13 cellular contexts compared by ENCODE assay signal in the genomic region with DNA sequence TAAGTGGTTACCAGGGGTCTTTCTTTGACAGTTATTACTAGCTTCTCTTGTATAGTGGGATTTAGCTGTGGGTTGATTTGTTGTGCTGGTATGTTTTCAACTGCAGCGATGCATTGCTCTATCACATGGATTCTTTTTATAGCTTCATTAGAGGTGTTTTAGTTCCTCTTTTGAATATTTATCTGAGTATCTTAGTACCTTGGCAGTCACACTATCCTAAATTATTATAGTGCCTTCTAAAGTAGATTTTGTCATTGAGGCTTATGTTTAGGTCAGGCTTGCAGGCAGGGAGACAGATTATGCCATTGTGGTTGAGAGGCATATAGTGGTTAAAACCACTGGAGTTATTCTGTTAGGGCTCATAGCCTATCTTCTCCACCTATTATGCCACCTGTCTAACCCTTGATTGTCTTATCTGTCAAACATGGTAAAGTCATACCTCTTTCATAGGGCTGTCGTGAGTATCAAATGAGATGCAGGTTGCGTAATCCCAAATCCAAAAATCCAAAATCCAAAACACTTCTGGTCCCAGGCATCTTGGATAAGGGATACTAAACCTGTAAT. TPM values are rescaled to one million over a fixed set of nuclear protein-coding genes. Genes with fewer than 3 reads are reported as not detected.
DNase-seq lines count a peak whose midpoint lies in the region; ATAC-seq, FAIRE-seq and TF ChIP-seq lines count a peak whose summit lies in the region.
"Had no signal": no experiment of that assay in that cellular context is flagged by ENCODE, and none has a peak within 500 bp of the region (broad histone marks: within the 10 kb centered on the region; RNA-seq: fewer than 3 reads in every experiment).

No MANE protein-coding gene starts in this region.

- H3K36me3 Mint-ChIP-seq in CD4-positive, alpha-beta T cell (ENCODE audit: low read depth), result peaks cover 91% of the 10 kb centered on the region
- H3K36me3 Mint-ChIP-seq in chondrocyte (ENCODE audit: low read depth), result no peaks in the 10 kb centered on the region

- no peak for TF ChIP-seq POLR2A in NB4 (IDR thresholded peaks at IDR 0.05; ENCODE audit: extremely low read depth, insufficient read length)

- TF ChIP-seq CTCF in CD4-positive, alpha-beta T cell (IDR thresholded peaks at IDR 0.05), result no peak
- TF ChIP-seq CTCF in NB4 (IDR thresholded peaks at IDR 0.05; ENCODE audit: low read depth, low read length) (no peak), chondrocyte (IDR thresholded peaks at IDR 0.05) (no peak)

- no peak for FAIRE-seq in frontal cortex (lab: Jason Lieb, UNC)

- intact Hi-C loops in CD4-positive, alpha-beta T cell (cut with DNase I, micrococcal nuclease), result no loop called here

- H3K27me3 ChIP-seq in CD4-positive, alpha-beta T cell (ENCODE audit: control insufficient read depth, insufficient read depth, low read length), result no peaks in the 10 kb centered on the region

- no peaks in the 10 kb centered on the region for H3K9me3 ChIP-seq in CD4-positive, alpha-beta T cell (ENCODE audit: control insufficient read depth, low read length)

- H3K9me3 Mint-ChIP-seq in CD4-positive, alpha-beta T cell, result no peaks in the 10 kb centered on the region
- no peaks in the 10 kb centered on the region for H3K9me3 Mint-ChIP-seq in chondrocyte (ENCODE audit: low read depth)

- CTCF ChIA-PET in CD4-positive, alpha-beta T cell (lab: Charles Lee), result interaction anchor here (4.5 kb wide), 1 partner anchor 8 kb away, joined by 33 read pairs; no protein-coding TSS in a partner anchor

- peak; percentile 54 for ATAC-seq in CD4-positive, alpha-beta T cell (ENCODE audit: poor library complexity)
- peak; percentile 49 for ATAC-seq in GM18858 (IDR thresholded peaks at IDR 0.05; ENCODE audit: unreplicated experiment)
- no peak for ATAC-seq in HG02938 (IDR thresholded peaks at IDR 0.05; ENCODE audit: unreplicated experiment)
- ATAC-seq: HCT116 had no signal

- H3K27me3 Mint-ChIP-seq in CD4-positive, alpha-beta T cell, result no peaks in the 10 kb centered on the region
- no peaks in the 10 kb centered on the region for H3K27me3 Mint-ChIP-seq in chondrocyte (ENCODE audit: low read depth)

- POLR2A ChIA-PET in CD4-positive, alpha-beta T cell (lab: Charles Lee), result interaction anchor here (0.9 kb wide), 1 partner anchor 67 kb away, joined by 3 read pairs; no protein-coding TSS in a partner anchor

- H3K27ac ChIP-seq in CD4-positive, alpha-beta T cell (ENCODE audit: low read depth, low read length), result no peak overlapping the region

- DNase-seq in CD4-positive, alpha-beta T cell, result no peak
- peak; percentile 42 for DNase-seq in NB4 (ENCODE audit: low read depth)
- peak; percentile 32 for DNase-seq in globus pallidus (ENCODE audit: low spot score)
- no peak for DNase-seq in stimulated activated CD8-positive, alpha-beta memory T cell treated with anti-CD3 and anti-CD28 coated beads, Interleukin-4, amount 100 ng/mL, for 48 hours
- no peak for DNase-seq in chondrocyte (ENCODE audit: low spot score)
- no peak for DNase-seq in frontal cortex (ENCODE audit: low spot score in 2 of 2)
- DNase-seq: activated T-cell treated with anti-CD3 and anti-CD28 coated beads, Interleukin-2, amount 50 U/mL, for 48 hours; mesenchymal stem cell; NCI-H345; SW 1271 had no signal

- peak overlapping the region; percentile 67 for H3K4me3 Mint-ChIP-seq in CD4-positive, alpha-beta T cell
- no peak overlapping the region for H3K4me3 Mint-ChIP-seq in chondrocyte (ENCODE audit: unreplicated experiment)

- peaks cover 91% of the 10 kb centered on the region for H3K4me1 Mint-ChIP-seq in CD4-positive, alpha-beta T cell (ENCODE audit: low read depth)
- H3K4me1 Mint-ChIP-seq in chondrocyte (ENCODE audit: low read depth), result peaks cover 55% of the 10 kb centered on the region

- no peak overlapping the region for H3K4me3 ChIP-seq in NB4 (ENCODE audit: low read depth, low read length)

- H3K27ac Mint-ChIP-seq in CD4-positive, alpha-beta T cell, result peak overlapping the region; percentile 76
- no peak overlapping the region for H3K27ac Mint-ChIP-seq in chondrocyte (ENCODE audit: unreplicated experiment)

RNA-seq across cellular contexts. Expression of a gene that starts 49.3 kb away (rescaled TPM):
- total RNA-seq in CD4-positive, alpha-beta T cell, result not detected
- total RNA-seq in chondrocyte (0.55 to 1.1 TPM (median 0.59 TPM) in 3 replicates), frontal cortex (1.2 TPM)

Comparison
In these comparisons a context has a peak if more than half of its experiments do, and no peak if none do; other contexts are left out.
1. DNase-seq: peak in NB4 (single experiment) and globus pallidus (single experiment); none in CD4-positive, alpha-beta T cell (0 of 10), stimulated activated CD8-positive, alpha-beta memory T cell treated with anti-CD3 and anti-CD28 coated beads, Interleukin-4, amount 100 ng/mL, for 48 hours (single experiment), chondrocyte (single experiment) and frontal cortex (0 of 2).